Comparison of ENCODE assay signal across 7 cellular contexts in genomic region chr17:68035131-68035522, GRCh38. TPM values are rescaled to one million over a fixed set of nuclear protein-coding genes. Genes with fewer than 3 reads are reported as not detected.
A peak's percentile ranks its signal among the peaks of the same experiment; 100 is the strongest.
DNase-seq lines count a peak whose midpoint lies in the region; ATAC-seq and TF ChIP-seq lines count a peak whose summit lies in the region.

No MANE protein-coding gene starts in this region.

- H3K9ac ChIP-seq in neural cell (ENCODE audit: low read length), result no peak overlapping the region

- no peak for TF ChIP-seq CTCF in neural cell (IDR thresholded peaks at IDR 0.05; ENCODE audit: poor library complexity, severe bottlenecking)

- H3K4me2 ChIP-seq in neural cell (ENCODE audit: low read length), result peak overlapping the region; percentile 62

- H3K27me3 ChIP-seq in neural cell (ENCODE audit: insufficient read depth, low read depth, low read length), result no peaks in the 10 kb centered on the region

- no peaks in the 10 kb centered on the region for H3K9me2 ChIP-seq in neural cell (ENCODE audit: insufficient read depth, low read length)

- peak overlapping the region; percentile 31 for H3K27ac ChIP-seq in neural cell (ENCODE audit: low read length)

- H3K4me3 ChIP-seq in neural cell (ENCODE audit: low read length), result peak overlapping the region; percentile 92

- no peak overlapping the region for H2AFZ ChIP-seq in neural cell (ENCODE audit: low read depth, low read length)

- ATAC-seq in GM19023 (IDR thresholded peaks at IDR 0.05; ENCODE audit: unreplicated experiment) (peak; percentile 89), HG03095 (IDR thresholded peaks at IDR 0.05; ENCODE audit: unreplicated experiment) (peak; percentile 86)

- DNase-seq in NCI-H510A (lab: John Stamatoyannopoulos, UW), result peak; percentile 100
- peak; percentile 71 to 88 for DNase-seq in activated CD4-positive, alpha-beta T cell treated with anti-CD3 and anti-CD28 coated beads, Interleukin-2, amount 50 U/mL, for 24 hours (ENCODE audit: low read depth in 1 of 2, low spot score in 1 of 2)
- peak; percentile 85 for DNase-seq in effector CD4-positive, alpha-beta T cell
- DNase-seq in superior temporal gyrus (ENCODE audit: extremely low spot score), result peak; percentile 97

- no peaks in the 10 kb centered on the region for H4K20me1 ChIP-seq in neural cell (ENCODE audit: insufficient read depth)

- no peaks in the 10 kb centered on the region for H3K9me3 ChIP-seq in neural cell (ENCODE audit: low read length)

- H3F3A ChIP-seq in neural cell (ENCODE audit: insufficient read depth, low read length, poor library complexity, severe bottlenecking), result no peaks in the 10 kb centered on the region

- H3K79me2 ChIP-seq in neural cell (replicated peaks; ENCODE audit: insufficient read depth, low read length), result peaks cover 25% of the 10 kb centered on the region

- no peaks in the 10 kb centered on the region for H3K36me3 ChIP-seq in neural cell (ENCODE audit: insufficient read depth, low read length)

- TF ChIP-seq RAD21 in neural cell (conservative IDR thresholded peaks at IDR 0.05), result no peak

- no peak for TF ChIP-seq EP300 in neural cell (conservative IDR thresholded peaks at IDR 0.05; ENCODE audit: poor library complexity, severe bottlenecking)

TF ChIP-seq in neural cell, 6 proteins besides CTCF, POLR2A, EP300 and RAD21:
- no peak for TF ChIP-seq TAF1 (IDR thresholded peaks at IDR 0.05; ENCODE audit: low read depth)
- no peak for TF ChIP-seq POLR2AphosphoS5 (IDR thresholded peaks at IDR 0.05)
- no peak for TF ChIP-seq EZH2 (IDR thresholded peaks at IDR 0.05; ENCODE audit: borderline replicate concordance, insufficient read depth, low read length, poor library complexity, severe bottlenecking)
- TF ChIP-seq MXI1 (conservative IDR thresholded peaks at IDR 0.05; ENCODE audit: poor library complexity, severe bottlenecking), result no peak
- TF ChIP-seq SMC3 (conservative IDR thresholded peaks at IDR 0.05; ENCODE audit: poor library complexity), result no peak
- TF ChIP-seq, protein P1, sequence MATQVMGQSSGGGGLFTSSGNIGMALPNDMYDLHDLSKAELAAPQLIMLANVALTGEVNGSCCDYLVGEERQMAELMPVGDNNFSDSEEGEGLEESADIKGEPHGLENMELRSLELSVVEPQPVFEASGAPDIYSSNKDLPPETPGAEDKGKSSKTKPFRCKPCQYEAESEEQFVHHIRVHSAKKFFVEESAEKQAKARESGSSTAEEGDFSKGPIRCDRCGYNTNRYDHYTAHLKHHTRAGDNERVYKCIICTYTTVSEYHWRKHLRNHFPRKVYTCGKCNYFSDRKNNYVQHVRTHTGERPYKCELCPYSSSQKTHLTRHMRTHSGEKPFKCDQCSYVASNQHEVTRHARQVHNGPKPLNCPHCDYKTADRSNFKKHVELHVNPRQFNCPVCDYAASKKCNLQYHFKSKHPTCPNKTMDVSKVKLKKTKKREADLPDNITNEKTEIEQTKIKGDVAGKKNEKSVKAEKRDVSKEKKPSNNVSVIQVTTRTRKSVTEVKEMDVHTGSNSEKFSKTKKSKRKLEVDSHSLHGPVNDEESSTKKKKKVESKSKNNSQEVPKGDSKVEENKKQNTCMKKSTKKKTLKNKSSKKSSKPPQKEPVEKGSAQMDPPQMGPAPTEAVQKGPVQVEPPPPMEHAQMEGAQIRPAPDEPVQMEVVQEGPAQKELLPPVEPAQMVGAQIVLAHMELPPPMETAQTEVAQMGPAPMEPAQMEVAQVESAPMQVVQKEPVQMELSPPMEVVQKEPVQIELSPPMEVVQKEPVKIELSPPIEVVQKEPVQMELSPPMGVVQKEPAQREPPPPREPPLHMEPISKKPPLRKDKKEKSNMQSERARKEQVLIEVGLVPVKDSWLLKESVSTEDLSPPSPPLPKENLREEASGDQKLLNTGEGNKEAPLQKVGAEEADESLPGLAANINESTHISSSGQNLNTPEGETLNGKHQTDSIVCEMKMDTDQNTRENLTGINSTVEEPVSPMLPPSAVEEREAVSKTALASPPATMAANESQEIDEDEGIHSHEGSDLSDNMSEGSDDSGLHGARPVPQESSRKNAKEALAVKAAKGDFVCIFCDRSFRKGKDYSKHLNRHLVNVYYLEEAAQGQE (IDR thresholded peaks at IDR 0.05; ENCODE audit: borderline replicate concordance), result no peak

RNA-seq across cellular contexts. Expression of gene KPNA2, which starts 0.4 kb away (rescaled TPM):
- 81.2 and 86.6 TPM in 2 replicates for polyA plus RNA-seq in neural cell
- 96.9 and 106 TPM in 2 replicates for polyA minus RNA-seq in neural cell

RNA-seq across cellular contexts. Expression of gene C17orf58, which starts 38.9 kb away (rescaled TPM):
- 49.5 and 54.5 TPM in 2 replicates for polyA plus RNA-seq in neural cell
- polyA minus RNA-seq in neural cell, result 31.7 and 32.1 TPM in 2 replicates

Comparison
In these comparisons a context has a peak if more than half of its experiments do, and no peak if none do; other contexts are left out.
1. Peak in every context shown above with its lines: DNase-seq, ATAC-seq, H3K4me3 ChIP-seq and H3K27ac ChIP-seq.